20 cellular contexts compared by ENCODE assay signal in genomic region chr20:41586784-41587183, GRCh38. TPM values are rescaled to one million over a fixed set of nuclear protein-coding genes. Genes with fewer than 3 reads are reported as not detected.
DNase-seq lines count a peak whose midpoint lies in the region; ATAC-seq, FAIRE-seq and TF ChIP-seq lines count a peak whose summit lies in the region.
"Had no signal": no experiment of that assay in that cellular context is flagged by ENCODE, and none has a peak within 500 bp of the region (broad histone marks: within the 10 kb centered on the region; RNA-seq: fewer than 3 reads in every experiment).

No MANE protein-coding gene starts in this region.

- H3K9me3 ChIP-seq in HepG2 (ENCODE audit: low read length) = peaks cover 24% of the 10 kb centered on the region
- peaks cover 0 to 4% (median 2%) of the 10 kb centered on the region in 4 donors for H3K9me3 ChIP-seq in right lobe of liver
- peaks cover 0 to 10% of the 10 kb centered on the region in 2 experiments for H3K9me3 ChIP-seq in H1 (ENCODE audit: insufficient read depth in 2 of 2, low read depth in 1 of 2, low read length in 1 of 2)

- POLR2A ChIA-PET in HepG2 (lab: Yijun Ruan, JAX) (interaction anchor here (1.4 kb wide), 1 partner anchor 32 kb away, joined by 4 read pairs; the partner anchor contains the start of gene CHD6), H1 (lab: Charles Lee; ENCODE audit: partially characterized antibody) (no interaction called here)

- ATAC-seq in HepG2 = no peak
- ATAC-seq in right lobe of liver = no peak
- no peak for ATAC-seq in HG02610 (IDR thresholded peaks at IDR 0.05; ENCODE audit: unreplicated experiment)
- ATAC-seq: A549; CD8-positive, alpha-beta T cell had no signal

- no peak for TF ChIP-seq EP300 in HepG2 (IDR thresholded peaks at IDR 0.05; ENCODE audit: low read depth in 2 of 2, low read length in 2 of 2)
- TF ChIP-seq EP300 in HepG2 (CRISPR knock-in tag; IDR thresholded peaks at IDR 0.05; ENCODE audit: borderline replicate concordance) = no peak
- TF ChIP-seq EP300 in H1 (IDR thresholded peaks at IDR 0.05; ENCODE audit: borderline replicate concordance in 1 of 2, low read depth in 2 of 2, low read length in 2 of 2) = no peak

- H3K4me2 ChIP-seq in HepG2 (ENCODE audit: low read depth, low read length) (no peak overlapping the region), H1 (ENCODE audit: insufficient read depth in 1 of 2, low read depth in 2 of 2, low read length in 2 of 2) (no peak overlapping the region)
- H3K4me2 ChIP-seq: A549; BLaER1 treated with 17β-estradiol and CSF1 and Interleukin-3, amounts not matched to agents 10 nM and 100 nM had no signal

- no peak overlapping the region for H2BK120ac ChIP-seq in H1 (replicated peaks; ENCODE audit: low read depth, low read length)

- H2AFZ ChIP-seq in HepG2 (ENCODE audit: low read length) = no peak overlapping the region
- H2AFZ ChIP-seq in H1 (ENCODE audit: low read length) = no peak overlapping the region

- H2BK15ac ChIP-seq in H1 (ENCODE audit: low read length) = no peak overlapping the region

- no peak overlapping the region for H3K23ac ChIP-seq in H1 (ENCODE audit: insufficient read length)

- H3K4me1 ChIP-seq in HepG2 (ENCODE audit: insufficient read depth, low read length) (no peaks in the 10 kb centered on the region), right lobe of liver (no peaks in the 10 kb centered on the region), H1 (replicated peaks in 1 of 4; ENCODE audit: control insufficient read depth in 3 of 4, insufficient read depth in 4 of 4, low read length in 3 of 4) (no peaks in the 10 kb centered on the region)
- H3K4me1 ChIP-seq: A549; BLaER1 treated with 17β-estradiol and CSF1 and Interleukin-3, amounts not matched to agents 10 nM and 100 nM; Caco-2 had no signal

- no peak overlapping the region for H2BK20ac ChIP-seq in H1 (ENCODE audit: low read length)

- TF ChIP-seq CTCF in HepG2 (CRISPR knock-in tag; IDR thresholded peaks at IDR 0.05) (no peak), right lobe of liver (IDR thresholded peaks at IDR 0.05) (no peak), H1 (IDR thresholded peaks at IDR 0.05; ENCODE audit: control extremely low read depth in 1 of 3, insufficient read depth in 1 of 3, low read depth in 1 of 3, low read length in 3 of 3) (no peak)

- DNase-seq in HepG2 (ENCODE audit: low spot score) = no peak
- DNase-seq in right lobe of liver = no peak
- DNase-seq in H1 (ENCODE audit: low read depth in 1 of 2, low spot score in 2 of 2) = no peak
- DNase-seq in islet precursor cell = no peak
- DNase-seq: AML-193; Caco-2; Calu3; CD4-positive, alpha-beta T cell; CD8-positive, alpha-beta T cell; DMS79 treated with DMSO at 0.1 percent for 48 hours; GF-D8 had no signal

- TF ChIP-seq RAD21 in HepG2 (CRISPR knock-in tag; IDR thresholded peaks at IDR 0.05) (no peak), H1 (IDR thresholded peaks at IDR 0.05 in 1 of 2, conservative IDR thresholded peaks at IDR 0.05 in 1 of 2; ENCODE audit: low read depth in 2 of 2, low read length in 2 of 2) (no peak)

- peaks cover 3% of the 10 kb centered on the region for H3K79me1 ChIP-seq in H1 (ENCODE audit: low read depth, low read length)

- H3K27ac ChIP-seq in HepG2 (ENCODE audit: extremely low read length, insufficient read depth, low read length) (no peak overlapping the region), right lobe of liver (no peak overlapping the region), H1 (ENCODE audit: low read depth, low read length) (no peak overlapping the region)
- H3K27ac ChIP-seq: 22Rv1; A549; BLaER1 treated with 17β-estradiol and CSF1 and Interleukin-3, amounts not matched to agents 10 nM and 100 nM; C4-2B had no signal

- no peaks in the 10 kb centered on the region for H3K23me2 ChIP-seq in H1 (ENCODE audit: low read depth, low read length)

- no peak overlapping the region for H4K8ac ChIP-seq in H1 (ENCODE audit: extremely low read depth, insufficient read depth, low read length)

- no peak for TF ChIP-seq POLR2A in HepG2 (IDR thresholded peaks at IDR 0.05; ENCODE audit: insufficient read depth in 1 of 2, low read depth in 2 of 2, low read length in 2 of 2)
- no peak for TF ChIP-seq POLR2A in right lobe of liver (IDR thresholded peaks at IDR 0.05)
- no peak for TF ChIP-seq POLR2A in H1 (IDR thresholded peaks at IDR 0.05; ENCODE audit: control extremely low read depth in 1 of 2, low read depth in 2 of 2, low read length in 2 of 2)

- H3K14ac ChIP-seq in H1 (ENCODE audit: insufficient read length) = no peak overlapping the region

- H4K91ac ChIP-seq in H1 (replicated peaks; ENCODE audit: insufficient read length, low read length) = no peak overlapping the region

- H3K36me3 ChIP-seq in HepG2 (replicated peaks in 1 of 2; ENCODE audit: control insufficient read depth in 1 of 2, insufficient read depth in 2 of 2, low read length in 2 of 2) (peaks cover 3 to 6% of the 10 kb centered on the region in 2 experiments; a peak in 3 of 5 replicates), right lobe of liver (peaks cover 0 to 2% (median 0%) of the 10 kb centered on the region in 4 donors), H1 (ENCODE audit: control insufficient read depth in 2 of 4, insufficient read depth in 4 of 4, low read length in 3 of 4) (peaks cover 0 to 5% (median 0%) of the 10 kb centered on the region in 4 experiments; a peak in 2 of 8 replicates)

- H3K4me3 ChIP-seq in HepG2 (replicated peaks in 1 of 3; ENCODE audit: insufficient read depth in 1 of 3, low read depth in 2 of 3, low read length in 3 of 3) = no peak overlapping the region
- H3K4me3 ChIP-seq in right lobe of liver = no peak overlapping the region
- no peak overlapping the region for H3K4me3 ChIP-seq in H1 (ENCODE audit: extremely low read depth in 1 of 4, insufficient read depth in 2 of 4, low read depth in 3 of 4, low read length in 4 of 4)
- H3K4me3 ChIP-seq: A549; BLaER1 treated with 17β-estradiol and CSF1 and Interleukin-3, amounts not matched to agents 10 nM and 100 nM had no signal

- H3K4ac ChIP-seq in H1 (replicated peaks; ENCODE audit: insufficient read length, low read depth, low read length) = no peak overlapping the region

- H3K56ac ChIP-seq in H1 (replicated peaks; ENCODE audit: insufficient read length, low read depth, low read length) = no peak overlapping the region

- no peak overlapping the region for H3K9ac ChIP-seq in HepG2 (ENCODE audit: insufficient read depth, low read depth, low read length)
- H3K9ac ChIP-seq in H1 (replicated peaks in 1 of 4; ENCODE audit: extremely low read depth in 1 of 4, low read depth in 3 of 4, low read length in 3 of 4) = no peak overlapping the region
- H3K9ac ChIP-seq: BLaER1 treated with 17β-estradiol and CSF1 and Interleukin-3, amounts not matched to agents 10 nM and 100 nM had no signal

- H3K79me2 ChIP-seq in HepG2 (ENCODE audit: insufficient read depth, low read length) (peaks cover 78% of the 10 kb centered on the region), H1 (ENCODE audit: control insufficient read depth in 1 of 2, insufficient read depth in 2 of 2, low read length in 2 of 2) (peaks cover 22 to 84% of the 10 kb centered on the region in 2 experiments)

- intact Hi-C loops in HepG2 (cut with micrococcal nuclease; ENCODE audit: unreplicated experiment) = no loop called here
- intact Hi-C loops in right lobe of liver (cut with DNase I) = no loop called here

- CTCF ChIA-PET in HepG2 (lab: Yijun Ruan, JAX; ENCODE audit: low intra/inter-chr PET ratio, low total read pairs) (no interaction called here), H1 (lab: Charles Lee; ENCODE audit: partially characterized antibody) (interaction anchor here (1.1 kb wide), 1 partner anchor 12 kb away, joined by 3 read pairs; no protein-coding TSS in a partner anchor)

- FAIRE-seq in HepG2 (lab: Jason Lieb, UNC) (no peak), H1 (lab: Jason Lieb, UNC) (no peak)
- FAIRE-seq: A549, D721Med, G401.6, GM12891, GM19239 had no signal

- H2BK5ac ChIP-seq in H1 (ENCODE audit: low read depth, low read length) = no peak overlapping the region

- H4K20me1 ChIP-seq in HepG2 (ENCODE audit: insufficient read depth, low read length) = peaks cover 15% of the 10 kb centered on the region
- peaks cover 0 to 3% of the 10 kb centered on the region in 2 experiments for H4K20me1 ChIP-seq in H1 (replicated peaks in 1 of 2; ENCODE audit: control insufficient read depth in 1 of 2, insufficient read depth in 2 of 2, low read length in 2 of 2)

- no peak overlapping the region for H4K5ac ChIP-seq in H1 (ENCODE audit: insufficient read length, low read depth, low read length)

- 92% methylated on average over 1 of the region's 1 CpG for WGBS in HepG2 (ENCODE audit: low lambda C conversion rate)
- 64% methylated on average over 1 of the region's 1 CpG for WGBS in right lobe of liver (ENCODE audit: insufficient coverage, low coverage, low lambda C conversion rate, missing lambda C conversion rate)
- 88% methylated on average over 1 of the region's 1 CpG; no CpG with 5 or more reads in 1 of the 2 experiments for WGBS in H1 (ENCODE audit: extremely low coverage in 1 of 2, insufficient coverage in 1 of 2, insufficient read length in 1 of 2, insufficient replicate concordance in 2 of 2, low coverage in 1 of 2, low lambda C conversion rate in 2 of 2, missing lambda C conversion rate in 1 of 2), 2 experiments

- no peak overlapping the region for H2AK5ac ChIP-seq in H1 (ENCODE audit: low read depth, low read length)

- no TSS peak for BruUV-seq in HepG2 (replicated peaks; lab: Mats Ljungman, UMichigan)

- H3K18ac ChIP-seq in H1 (ENCODE audit: extremely low read depth, low read length) = no peak overlapping the region

- in situ Hi-C loops in HepG2 (cut with HindIII; ENCODE audit: extremely low pct_ligation_motif_present, low pct_unique_long_range_greater_than_20kb) = no loop called here

- no peaks in the 10 kb centered on the region for H3K27me3 ChIP-seq in HepG2 (ENCODE audit: control insufficient read depth in 1 of 2, insufficient read depth in 2 of 2, low read length in 2 of 2)
- H3K27me3 ChIP-seq in right lobe of liver = no peaks in the 10 kb centered on the region
- peaks cover 0 to 1% (median 0%) of the 10 kb centered on the region in 4 experiments; a peak in 1 of 7 replicates for H3K27me3 ChIP-seq in H1 (replicated peaks in 1 of 4; ENCODE audit: control insufficient read depth in 3 of 4, extremely low read depth in 1 of 4, insufficient read depth in 3 of 4, low read length in 3 of 4)
- H3K27me3 ChIP-seq: BLaER1 treated with 17β-estradiol and CSF1 and Interleukin-3, amounts not matched to agents 10 nM and 100 nM had no signal

- H2BK12ac ChIP-seq in H1 (ENCODE audit: low read depth, low read length) = no peak overlapping the region

RNA-seq across cellular contexts. Expression of gene CHD6, which starts 31.4 kb away (rescaled TPM):
- total RNA-seq in HepG2 (2016; rRNA removed; fragmentation: Illumina TruSeq; extraction: Trizol) (33.9 and 52.0 TPM in 2 replicates), right lobe of liver (10 to 100 TPM in 5 of 6 experiments, 1 to 10 TPM in 1; 9.3 to 24.1 (median 16.6) TPM)
- 383 and 424 TPM in 2 replicates for total RNA-seq in HepG2 (2016; cell fraction: cytosol; rRNA removed; fragmentation: Illumina TruSeq; extraction: Trizol; ENCODE audit: low read depth)
- total RNA-seq in HepG2 (2016; cell fraction: insoluble cytoplasmic fraction; rRNA removed; fragmentation: Illumina TruSeq; extraction: Trizol) = 30.5 and 56.1 TPM in 2 replicates
- total RNA-seq in HepG2 (2016; cell fraction: membrane; rRNA removed; fragmentation: Illumina TruSeq; extraction: Trizol) = 103 and 120 TPM in 2 replicates
- 105 and 132 TPM in 2 replicates for total RNA-seq in HepG2 (2016; cell fraction: nucleus; rRNA removed; fragmentation: Illumina TruSeq; extraction: Trizol)
- polyA plus RNA-seq in HepG2 (2011; rRNA removed) (14.0 and 14.4 TPM in 2 replicates), H1 (2011; rRNA removed) (11.1 and 12.2 TPM in 2 replicates)
- polyA plus RNA-seq in HepG2 (2011; cell fraction: cytosol; rRNA removed) = 6.8 and 8.2 TPM in 2 replicates
- 66.8 and 70.6 TPM in 2 replicates for polyA plus RNA-seq in HepG2 (2011; cell fraction: nucleus; rRNA removed)
- polyA plus RNA-seq in HepG2 (2012) = 21.8 and 27.4 TPM in 2 replicates
- 0.45 and 0.47 TPM in 2 replicates for polyA plus RNA-seq in HepG2 (2016; cell fraction: cytosol; fragmentation: Illumina TruSeq; extraction: Trizol; ENCODE audit: low read depth)
- polyA plus RNA-seq in HepG2 (2016; cell fraction: insoluble cytoplasmic fraction; fragmentation: Illumina TruSeq; extraction: Trizol; ENCODE audit: low read depth) = 8.5 and 8.8 TPM in 2 replicates
- 0.95 and 1.2 TPM in 2 replicates for polyA plus RNA-seq in HepG2 (2016; cell fraction: membrane; fragmentation: Illumina TruSeq; extraction: Trizol; ENCODE audit: low read depth)
- 53.6 and 57.4 TPM in 2 replicates for polyA plus RNA-seq in HepG2 (2016; cell fraction: nucleus; fragmentation: Illumina TruSeq; extraction: Trizol; ENCODE audit: insufficient read depth, low read depth)
- 24.1 and 40.6 TPM in 2 replicates for polyA minus RNA-seq in HepG2 (2011; rRNA and poly(A)+ RNA removed; ENCODE audit: low replicate concordance)
- 16.1 and 19.3 TPM in 2 replicates for polyA minus RNA-seq in HepG2 (2011; cell fraction: cytosol; rRNA and poly(A)+ RNA removed)
- polyA minus RNA-seq in HepG2 (2011; cell fraction: nucleus; rRNA and poly(A)+ RNA removed) = 257 and 299 TPM in 2 replicates
- 59.9 and 62.9 TPM in 2 replicates for total RNA-seq in H1 (2021; fragmentation: NEBNext Ultra II Directional; extraction: Animal tissue kit (Norgen Biotek cat#: 25700))
- polyA plus RNA-seq in H1 (2011; cell fraction: cytosol; rRNA removed) = 15.3 TPM
- polyA plus RNA-seq in H1 (2011; cell fraction: nucleus; rRNA removed) = 50.2 TPM
- polyA plus RNA-seq in H1 (2012, experiment 1 of 2) = 15.3 to 22.1 TPM (median 18.3 TPM) in 4 replicates
- 1.4 TPM for polyA plus RNA-seq in H1 (2012, experiment 2 of 2)
- polyA plus RNA-seq in H1 (2013, experiment 1 of 2) = 49.5 TPM
- 50.4 TPM for polyA plus RNA-seq in H1 (2013, experiment 2 of 2)
- polyA minus RNA-seq in H1 (2011; rRNA and poly(A)+ RNA removed) = 64.0 and 64.4 TPM in 2 replicates
- 20.5 TPM for polyA minus RNA-seq in H1 (2011; cell fraction: cytosol; rRNA and poly(A)+ RNA removed)
- polyA minus RNA-seq in H1 (2011; cell fraction: nucleus; rRNA and poly(A)+ RNA removed) = 156 TPM

Comparison
In these comparisons a context has a peak if more than half of its experiments do, and no peak if none do; other contexts are left out.
1. Of the 41 proteins assayed by ChIP-seq in both HepG2 and H1: peak only in HepG2: none; only in H1: none; in both: KDM1A; in neither: 40.